24 cellular contexts compared by ENCODE assay signal in the genomic region with DNA sequence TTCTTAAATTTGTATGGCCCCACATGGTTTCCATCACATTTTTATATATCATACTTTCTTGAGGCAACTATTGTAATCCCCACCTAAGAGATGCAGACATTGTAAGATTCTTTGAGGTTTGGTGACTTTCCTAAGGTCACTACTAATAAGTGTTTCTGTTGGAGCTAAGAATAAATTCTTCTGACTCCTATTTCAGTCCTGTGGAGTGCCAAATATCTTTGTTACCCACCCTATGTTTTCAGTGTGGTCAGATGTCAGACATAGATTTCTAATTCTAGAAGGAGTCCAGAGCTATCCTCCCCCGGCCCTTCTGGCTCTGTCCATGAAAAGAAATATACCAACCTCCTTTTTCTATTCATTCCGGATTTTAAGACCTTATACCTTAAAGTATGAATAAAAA. TPM values are rescaled to one million over a fixed set of nuclear protein-coding genes. Genes with fewer than 3 reads are reported as not detected.
DNase-seq lines count a peak whose midpoint lies in the region; ATAC-seq, FAIRE-seq and TF ChIP-seq lines count a peak whose summit lies in the region.
"Had no signal": no experiment of that assay in that cellular context is flagged by ENCODE, and none has a peak within 500 bp of the region (broad histone marks: within the 10 kb centered on the region; RNA-seq: fewer than 3 reads in every experiment).

No MANE protein-coding gene starts in this region.

- H4K20me1 ChIP-seq in osteoblast (ENCODE audit: insufficient read depth, low read length) = no peaks in the 10 kb centered on the region

- TF ChIP-seq EP300 in transverse colon (IDR thresholded peaks at IDR 0.05; ENCODE audit: low read depth) = no peak

- H3K4me1 ChIP-seq in heart right ventricle = peaks cover 10 to 78% (median 47%) of the 10 kb centered on the region in 9 donors
- peaks cover 30% of the 10 kb centered on the region for H3K4me1 ChIP-seq in osteoblast (ENCODE audit: insufficient read depth, low read length)
- peaks cover 0 to 16% (median 0%) of the 10 kb centered on the region in 4 donors for H3K4me1 ChIP-seq in transverse colon
- H3K4me1 ChIP-seq: colonic mucosa had no signal

- DNase-seq in heart right ventricle (no peak), left cardiac atrium (no peak), coronary artery (ENCODE audit: low spot score) (no peak), osteoblast (ENCODE audit: insufficient read length, low spot score, missing footprints) (no peak), transverse colon (no peak), H54 (ENCODE audit: insufficient read length, low spot score) (no peak), mesothelial cell of epicardium (ENCODE audit: low spot score in 2 of 2, unreplicated experiment in 2 of 2) (no peak), erythroblast (lab: John Stamatoyannopoulos, UW) (no peak)
- DNase-seq: activated CD4-positive, alpha-beta T cell treated with anti-CD3 and anti-CD28 coated beads for 1 hour; activated CD8-positive, alpha-beta memory T cell treated with anti-CD3 and anti-CD28 coated beads for 24 hours; activated gamma-delta T cell treated with Interleukin-2 at 50 U/mL for 16 hours; activated T-cell treated with anti-CD3 and anti-CD28 coated beads, Interleukin-2, amount 50 U/mL, for 1 hour; AML-193; CD8-positive, alpha-beta T cell; colonic mucosa; GOT3; NCI-H1436; NCI-H446 treated with DMSO at 0.1 percent for 48 hours; ovary; right cardiac atrium had no signal

- H3K4me2 ChIP-seq in osteoblast (ENCODE audit: insufficient read depth, low read length) = peak overlapping the region; percentile 66

- H3K27me3 ChIP-seq in heart right ventricle = no peaks in the 10 kb centered on the region
- H3K27me3 ChIP-seq in osteoblast (ENCODE audit: insufficient read depth, low read length) = no peaks in the 10 kb centered on the region
- H3K27me3 ChIP-seq in transverse colon = no peaks in the 10 kb centered on the region
- H3K27me3 ChIP-seq: colonic mucosa, ovary, SJSA1 had no signal

- peaks cover 34% of the 10 kb centered on the region for H3K4me1 Mint-ChIP-seq in mesothelial cell of epicardium

- no peak for FAIRE-seq in H54 (lab: Jason Lieb, UNC)
- FAIRE-seq: G401.6, GM18507, K562 had no signal

- intact Hi-C loops in heart right ventricle (cut with DNase I) (loop anchor here in 2 of 10 donors (10.0 kb wide), 3 partner anchors 86 to 286 kb away; no protein-coding TSS in a partner anchor), left cardiac atrium (cut with DNase I) (no loop called here), transverse colon (cut with DNase I; ENCODE audit: low total_unique reads) (no loop called here)

- H3K27ac Mint-ChIP-seq in mesothelial cell of epicardium = no peak overlapping the region
- H3K27ac Mint-ChIP-seq: CD8-positive, alpha-beta T cell had no signal

- H3K9me3 ChIP-seq in heart right ventricle (peaks cover 0 to 16% (median 9%) of the 10 kb centered on the region in 11 donors), osteoblast (ENCODE audit: low read depth, low read length) (no peaks in the 10 kb centered on the region), transverse colon (peaks cover 5 to 6% of the 10 kb centered on the region in 2 donors)
- H3K9me3 ChIP-seq: colonic mucosa, ovary, SJSA1 had no signal

- TF ChIP-seq POLR2A in transverse colon (IDR thresholded peaks at IDR 0.05) (no peak), H54 (IDR thresholded peaks at IDR 0.05; ENCODE audit: low read depth, low read length) (no peak), erythroblast (IDR thresholded peaks at IDR 0.05; ENCODE audit: low read length) (no peak)

- peaks cover 12% of the 10 kb centered on the region for H3K9me3 Mint-ChIP-seq in mesothelial cell of epicardium

- H3K36me3 Mint-ChIP-seq in mesothelial cell of epicardium = peaks cover 20% of the 10 kb centered on the region

- H2AFZ ChIP-seq in osteoblast (ENCODE audit: low read length) = no peak overlapping the region

- no peak for ATAC-seq in heart right ventricle
- no peak for ATAC-seq in left cardiac atrium
- ATAC-seq: CD8-positive, alpha-beta T cell; K562; right cardiac atrium had no signal

- 87% methylated on average over 2 of the region's 2 CpGs for WGBS in heart right ventricle, 2 donors
- 89 to 94% methylated on average over 2 of the region's 2 CpGs for WGBS in transverse colon (ENCODE audit: low coverage in 1 of 2), 2 donors

- no peak overlapping the region for H3K4me3 Mint-ChIP-seq in mesothelial cell of epicardium
- H3K4me3 Mint-ChIP-seq: CD8-positive, alpha-beta T cell had no signal

- no peaks in the 10 kb centered on the region for H3K27me3 Mint-ChIP-seq in mesothelial cell of epicardium (ENCODE audit: low read depth)

- peak overlapping the region in 9 of 10 donors; percentile 4 to 83 (median 67) for H3K27ac ChIP-seq in heart right ventricle
- peak overlapping the region; percentile 76 to 90 for H3K27ac ChIP-seq in coronary artery
- peak overlapping the region; percentile 89 for H3K27ac ChIP-seq in osteoblast (ENCODE audit: low read depth, low read length)
- H3K27ac ChIP-seq in transverse colon = peak overlapping the region in 3 of 4 donors; percentile 34 to 57 (median 38)
- H3K27ac ChIP-seq: colonic mucosa had no signal

- H3K79me2 ChIP-seq in osteoblast (ENCODE audit: insufficient read depth, low read length) = no peaks in the 10 kb centered on the region

- in situ Hi-C loops in transverse colon (cut with MboI; ENCODE audit: low pct_ligation_motif_present in 1 of 4, low pct_unique_long_range_greater_than_20kb in 1 of 4, low sequenced_read_pairs in 3 of 4) = no loop called here

- H3K4me3 ChIP-seq in heart right ventricle (no peak overlapping the region), coronary artery (no peak overlapping the region), osteoblast (ENCODE audit: insufficient read depth, low read length) (no peak overlapping the region), transverse colon (no peak overlapping the region)
- H3K4me3 ChIP-seq: colonic mucosa, K562, ovary, SJSA1 had no signal

- H3K36me3 ChIP-seq in heart right ventricle (no peaks in the 10 kb centered on the region), osteoblast (ENCODE audit: insufficient read depth, low read length) (no peaks in the 10 kb centered on the region), transverse colon (peaks cover 0 to 4% (median 0%) of the 10 kb centered on the region in 4 donors)
- H3K36me3 ChIP-seq: colonic mucosa, ovary, SJSA1 had no signal

- TF ChIP-seq CTCF in heart right ventricle (IDR thresholded peaks at IDR 0.05) (no peak), coronary artery (IDR thresholded peaks at IDR 0.05) (no peak), osteoblast (IDR thresholded peaks at IDR 0.05; ENCODE audit: extremely low read depth, low read depth, low read length) (no peak), transverse colon (IDR thresholded peaks at IDR 0.05) (no peak), mesothelial cell of epicardium (IDR thresholded peaks at IDR 0.05; ENCODE audit: unreplicated experiment) (no peak)

RNA-seq across cellular contexts. Expression of gene FILIP1L, which starts 46.2 kb away (rescaled TPM):
- total RNA-seq in heart right ventricle = 100 to 1,000 TPM in 4 of 10 donors, 10 to 100 TPM in 6; 19.4 to 134 (median 69.3) TPM
- 10 to 100 TPM; 15.9 to 42.0 TPM for polyA plus RNA-seq in heart right ventricle
- 10 to 100 TPM; 77.0 to 86.6 TPM for total RNA-seq in left cardiac atrium
- 5.8 and 5.9 TPM in 2 replicates for total RNA-seq in osteoblast
- 10 to 100 TPM; 12.3 to 38.2 (median 26.9) TPM for total RNA-seq in transverse colon
- 15.6 to 19.8 TPM (median 15.7 TPM) in 3 replicates for total RNA-seq in mesothelial cell of epicardium

Comparison
In these comparisons a context has a peak if more than half of its experiments do, and no peak if none do; other contexts are left out.
1. H3K27ac ChIP-seq: peak in every context shown above with its lines; median percentile 89 in osteoblast; 83 in coronary artery; 67 in heart right ventricle; 38 in transverse colon.